Comparison of ENCODE assay signal across 25 cellular contexts in genomic region chr10:28903063-28903462, GRCh38.
"Had no signal": no experiment of that assay in that cellular context is flagged by ENCODE, and none has a peak within 500 bp of the region (broad histone marks: within the 10 kb centered on the region; RNA-seq: fewer than 3 reads in every experiment).

No MANE protein-coding gene starts in this region.

- H3K27ac ChIP-seq: esophagus squamous epithelium, gastrocnemius medialis, left ventricle myocardium inferior, neural progenitor cell, prostate gland, right atrium auricular region, sigmoid colon, thoracic aorta, tibial nerve, upper lobe of right lung, vagina had no signal

- H3K4me3 ChIP-seq: esophagus squamous epithelium, gastrocnemius medialis, left ventricle myocardium inferior, lung, mucosa of descending colon, neural progenitor cell, prostate gland, right atrium auricular region, sigmoid colon, thoracic aorta, tibial nerve, upper lobe of right lung, vagina had no signal

- H3K27me3 ChIP-seq: esophagus squamous epithelium, gastrocnemius medialis, neural progenitor cell, right atrium auricular region, sigmoid colon, tibial nerve, upper lobe of right lung, vagina had no signal

- H3K36me3 ChIP-seq: esophagus squamous epithelium, gastrocnemius medialis, left ventricle myocardium inferior, neural progenitor cell, prostate gland, right atrium auricular region, sigmoid colon, thoracic aorta, tibial nerve, upper lobe of right lung, vagina had no signal

- H3K9me3 Mint-ChIP-seq: effector memory CD8-positive, alpha-beta T cell; memory B cell; natural killer cell treated with Interleukin-12 subunit alpha and Interleukin-12 subunit beta and Interleukin-15 and Interleukin-18, amount 100 ng/mL, for 72 hours; neural progenitor cell; stimulated activated memory B cell treated with anti-CD40 and anti-IgM and Interleukin-4, amounts not matched to agents 10 μg/mL and 1 μg/mL and 100 μg/mL, for 72 hours had no signal

- H3K9me3 ChIP-seq: esophagus squamous epithelium, gastrocnemius medialis, left ventricle myocardium inferior, mucosa of descending colon, prostate gland, right atrium auricular region, sigmoid colon, thoracic aorta, tibial nerve, upper lobe of right lung, vagina had no signal

- H3K4me1 Mint-ChIP-seq: memory B cell; naive B cell; stimulated activated memory B cell treated with anti-CD40 and anti-IgM and Interleukin-4, amounts not matched to agents 10 μg/mL and 1 μg/mL and 100 μg/mL, for 72 hours had no signal

- H3K36me3 Mint-ChIP-seq: memory B cell; naive B cell; natural killer cell treated with Interleukin-12 subunit alpha and Interleukin-12 subunit beta and Interleukin-15 and Interleukin-18, amount 100 ng/mL, for 72 hours; neural progenitor cell; stimulated activated memory B cell treated with anti-CD40 and anti-IgM and Interleukin-4, amounts not matched to agents 10 μg/mL and 1 μg/mL and 100 μg/mL, for 72 hours had no signal

- H3K27me3 Mint-ChIP-seq: effector memory CD8-positive, alpha-beta T cell; memory B cell; stimulated activated memory B cell treated with anti-CD40 and anti-IgM and Interleukin-4, amounts not matched to agents 10 μg/mL and 1 μg/mL and 100 μg/mL, for 72 hours had no signal

- H3K4me1 ChIP-seq: esophagus squamous epithelium, gastrocnemius medialis, prostate gland, sigmoid colon, tibial nerve, upper lobe of right lung, vagina had no signal

- ATAC-seq: effector memory CD8-positive, alpha-beta T cell; gastrocnemius medialis; mucosa of descending colon; natural killer cell treated with Interleukin-12 subunit alpha and Interleukin-12 subunit beta and Interleukin-15 and Interleukin-18, amount 100 ng/mL, for 72 hours; stimulated activated memory B cell treated with anti-CD40 and anti-IgM and Interleukin-4, amounts not matched to agents 10 μg/mL and 1 μg/mL and 100 μg/mL, for 72 hours; stimulated activated naive CD8-positive, alpha-beta T cell treated with anti-CD3 and anti-CD28 coated beads, Interleukin-15, Interleukin-2, amounts not matched to agents 100 U/mL and 50 U/mL, for 24 hours; upper lobe of right lung had no signal

- DNase-seq: cerebellar nuclear complex; cortex of kidney; effector memory CD8-positive, alpha-beta T cell; erythroblast; esophagus squamous epithelium; foreskin fibroblast; gastrocnemius medialis; head of caudate nucleus; left ventricle myocardium inferior; mucosa of descending colon; naive B cell; sigmoid colon; stimulated activated CD4-positive, alpha-beta T cell treated with anti-CD3 and anti-CD28 coated beads, Interleukin-4, amount 100 ng/mL, for 4 hours; stimulated activated naive CD8-positive, alpha-beta T cell treated with anti-CD3 and anti-CD28 coated beads, Interleukin-15, Interleukin-2, amounts not matched to agents 100 U/mL and 50 U/mL, for 24 hours; upper lobe of right lung had no signal

- H3K4me3 Mint-ChIP-seq: effector memory CD8-positive, alpha-beta T cell; memory B cell; naive B cell; natural killer cell treated with Interleukin-12 subunit alpha and Interleukin-12 subunit beta and Interleukin-15 and Interleukin-18, amount 100 ng/mL, for 72 hours; neural progenitor cell; stimulated activated memory B cell treated with anti-CD40 and anti-IgM and Interleukin-4, amounts not matched to agents 10 μg/mL and 1 μg/mL and 100 μg/mL, for 72 hours had no signal

- H3K27ac Mint-ChIP-seq: effector memory CD8-positive, alpha-beta T cell; memory B cell; naive B cell; natural killer cell treated with Interleukin-12 subunit alpha and Interleukin-12 subunit beta and Interleukin-15 and Interleukin-18, amount 100 ng/mL, for 72 hours; neural progenitor cell; stimulated activated memory B cell treated with anti-CD40 and anti-IgM and Interleukin-4, amounts not matched to agents 10 μg/mL and 1 μg/mL and 100 μg/mL, for 72 hours had no signal
